18 cellular contexts compared by ENCODE assay signal in the genomic region with DNA sequence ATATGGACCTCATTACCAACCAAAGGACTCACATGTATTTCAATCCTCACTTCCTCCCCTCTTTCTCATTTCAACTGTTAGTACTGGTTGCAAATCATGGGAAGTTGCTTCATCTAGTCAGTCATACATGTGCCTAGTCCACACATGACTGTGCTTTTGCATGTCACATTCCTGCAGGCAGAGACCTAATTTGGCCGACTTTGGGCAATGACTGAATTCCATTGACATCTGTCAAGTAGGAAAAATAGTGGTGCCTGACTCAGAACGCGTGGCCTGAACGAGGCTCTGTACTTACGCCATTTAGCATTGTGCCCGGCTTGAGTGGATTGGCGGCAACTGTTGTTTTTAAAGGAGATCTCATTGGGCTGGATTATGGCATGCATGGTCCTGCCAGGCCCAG. TPM values are rescaled to one million over a fixed set of nuclear protein-coding genes. Genes with fewer than 3 reads are reported as not detected.
"Had no signal": no experiment of that assay in that cellular context is flagged by ENCODE, and none has a peak within 500 bp of the region (broad histone marks: within the 10 kb centered on the region; RNA-seq: fewer than 3 reads in every experiment).

No MANE protein-coding gene starts in this region.

- H3K27me3 ChIP-seq: tibial artery, uterus had no signal

- H3K9me3 ChIP-seq: tibial artery, uterus had no signal

- DNase-seq: activated CD4-positive, alpha-beta T cell treated with anti-CD3 and anti-CD28 coated beads, Interleukin-2, amount 10 ng/mL, durations not matched to agents 24 days and 14 days; activated CD8-positive, alpha-beta memory T cell treated with anti-CD3 and anti-CD28 coated beads, Interleukin-2, amount 50 U/mL, for 48 hours; activated gamma-delta T cell; activated T-cell treated with anti-CD3 and anti-CD28 coated beads, Interleukin-2, amount 50 U/mL, for 72 hours; amygdala; effector memory CD4-positive, alpha-beta T cell; islet precursor cell; mammary epithelial cell; stimulated activated CD4-positive, alpha-beta T cell treated with anti-CD3 and anti-CD28 coated beads, Interleukin-2, amount 100 ng/mL, for 48 hours; stimulated activated naive B cell treated with anti-CD40 and anti-IgM and Interleukin-4, amounts not matched to agents 10 μg/mL and 1 μg/mL and 100 μg/mL, for 72 hours; T-helper 17 cell; uterus had no signal

- H3K9me3 Mint-ChIP-seq: activated CD4-positive, alpha-beta T cell treated with anti-CD3 and anti-CD28 coated beads, Interleukin-2, amount 10 ng/mL, durations not matched to agents 24 days and 14 days; activated T-cell treated with anti-CD3 and anti-CD28 coated beads, Interleukin-2, amount 50 U/mL, for 72 hours; dendritic cell treated with granulocyte-macrophage colony-stimulating factor and Interleukin-4, amounts not matched to agents 40 ng/mL and 50 ng/mL, for 4 days; nephron; stimulated activated naive B cell treated with anti-CD40 and anti-IgM and Interleukin-4, amounts not matched to agents 10 μg/mL and 1 μg/mL and 100 μg/mL, for 72 hours; WTC11 had no signal

- H3K4me3 Mint-ChIP-seq: activated CD4-positive, alpha-beta T cell treated with anti-CD3 and anti-CD28 coated beads, Interleukin-2, amount 10 ng/mL, durations not matched to agents 24 days and 14 days; activated naive CD8-positive, alpha-beta T cell; activated T-cell treated with anti-CD3 and anti-CD28 coated beads, Interleukin-2, amount 50 U/mL, for 72 hours; dendritic cell treated with granulocyte-macrophage colony-stimulating factor and Interleukin-4, amounts not matched to agents 40 ng/mL and 50 ng/mL, for 4 days; nephron; stimulated activated naive B cell treated with anti-CD40 and anti-IgM and Interleukin-4, amounts not matched to agents 10 μg/mL and 1 μg/mL and 100 μg/mL, for 72 hours; T-helper 17 cell; WTC11 had no signal

- H3K4me3 ChIP-seq: tibial artery, uterus had no signal

- H3K27ac ChIP-seq: tibial artery, uterus had no signal

- H3K36me3 ChIP-seq: tibial artery, uterus had no signal

- H3K4me1 Mint-ChIP-seq: stimulated activated naive B cell treated with anti-CD40 and anti-IgM and Interleukin-4, amounts not matched to agents 10 μg/mL and 1 μg/mL and 100 μg/mL, for 72 hours had no signal

- ATAC-seq: activated T-cell treated with anti-CD3 and anti-CD28 coated beads, Interleukin-2, amount 50 U/mL, for 72 hours; left lobe of liver; stimulated activated naive B cell treated with anti-CD40 and anti-IgM and Interleukin-4, amounts not matched to agents 10 μg/mL and 1 μg/mL and 100 μg/mL, for 72 hours; T-helper 17 cell; WTC11 had no signal

- H3K27ac Mint-ChIP-seq: activated CD4-positive, alpha-beta T cell treated with anti-CD3 and anti-CD28 coated beads, Interleukin-2, amount 10 ng/mL, durations not matched to agents 24 days and 14 days; activated naive CD8-positive, alpha-beta T cell; activated T-cell treated with anti-CD3 and anti-CD28 coated beads, Interleukin-2, amount 50 U/mL, for 72 hours; dendritic cell treated with granulocyte-macrophage colony-stimulating factor and Interleukin-4, amounts not matched to agents 40 ng/mL and 50 ng/mL, for 4 days; nephron; stimulated activated naive B cell treated with anti-CD40 and anti-IgM and Interleukin-4, amounts not matched to agents 10 μg/mL and 1 μg/mL and 100 μg/mL, for 72 hours; T-helper 17 cell; WTC11 had no signal

RNA-seq across cellular contexts. Expression of a gene that starts 18.0 kb away (rescaled TPM):
- total RNA-seq: T-helper 17 cell had no signal
